In the genomic region with DNA sequence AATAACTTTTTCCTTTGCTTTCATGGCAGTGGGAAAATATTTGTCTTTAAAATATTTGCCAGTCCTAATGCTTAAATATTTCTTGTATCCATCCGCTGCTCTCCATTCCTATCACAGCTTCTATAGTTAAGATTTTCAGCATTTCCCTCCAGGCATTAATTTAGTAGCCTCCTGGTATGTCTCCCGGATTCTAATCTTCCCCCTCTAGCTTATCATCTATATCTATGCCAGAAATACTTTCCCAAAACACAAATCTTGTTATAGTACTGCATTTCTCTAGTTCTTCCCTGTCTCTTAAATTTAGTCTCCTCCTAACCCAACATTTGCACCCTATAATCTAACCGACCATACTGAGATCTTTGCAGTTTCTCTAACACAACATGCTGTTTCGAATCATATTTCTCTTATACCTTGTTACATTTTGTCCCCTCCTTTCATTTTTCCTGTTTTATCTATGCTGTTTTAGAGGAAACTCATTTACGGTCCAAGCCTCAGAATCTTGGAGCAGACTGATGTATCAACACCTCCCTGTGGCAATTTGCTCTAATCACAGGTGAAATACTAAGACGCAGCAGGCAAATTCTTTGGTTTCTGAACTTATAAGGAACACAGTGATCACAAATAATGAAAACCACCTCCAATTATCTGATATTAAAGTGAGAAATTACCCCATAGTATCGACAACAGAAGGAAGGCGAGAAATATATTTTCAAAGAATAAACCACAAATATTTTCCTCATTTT, we compare ENCODE assay signal across 2 cellular contexts.
TF ChIP-seq lines count a peak whose summit lies in the region.

No MANE protein-coding gene starts in this region.

TF ChIP-seq in GM23338, 12 proteins besides CTCF, POLR2A, EP300 and RAD21:
- no peak for TF ChIP-seq ZNF114 (CRISPR knock-in tag; IDR thresholded peaks at IDR 0.05)

TF ChIP-seq in H1, 55 proteins besides CTCF, POLR2A, EP300 and RAD21:
- no peak for TF ChIP-seq CBX5 (IDR thresholded peaks at IDR 0.05; ENCODE audit: low read depth, low read length)
- TF ChIP-seq YY1 (IDR thresholded peaks at IDR 0.05; ENCODE audit: low read depth, low read length): no peak
- no peak for TF ChIP-seq RXRA (IDR thresholded peaks at IDR 0.05; ENCODE audit: insufficient read depth, low read depth, low read length)
- no peak for TF ChIP-seq JUN (IDR thresholded peaks at IDR 0.05; ENCODE audit: low read depth, low read length)
- no peak for TF ChIP-seq RFX5 (IDR thresholded peaks at IDR 0.05; ENCODE audit: borderline replicate concordance, low read depth, low read length)
- no peak for TF ChIP-seq SP1 (IDR thresholded peaks at IDR 0.05; ENCODE audit: low read depth, low read length)
- TF ChIP-seq HDAC2 (IDR thresholded peaks at IDR 0.05; ENCODE audit: borderline replicate concordance in 1 of 2, low read depth in 2 of 2, low read length in 2 of 2): no peak
- no peak for TF ChIP-seq CREB1 (IDR thresholded peaks at IDR 0.05)
- no peak for TF ChIP-seq GTF2F1 (IDR thresholded peaks at IDR 0.05; ENCODE audit: borderline replicate concordance, low read depth, low read length)
- no peak for TF ChIP-seq SRF (IDR thresholded peaks at IDR 0.05; ENCODE audit: low read depth, low read length)
